Comparison of ENCODE assay signal across 1 cellular context in the genomic region with DNA sequence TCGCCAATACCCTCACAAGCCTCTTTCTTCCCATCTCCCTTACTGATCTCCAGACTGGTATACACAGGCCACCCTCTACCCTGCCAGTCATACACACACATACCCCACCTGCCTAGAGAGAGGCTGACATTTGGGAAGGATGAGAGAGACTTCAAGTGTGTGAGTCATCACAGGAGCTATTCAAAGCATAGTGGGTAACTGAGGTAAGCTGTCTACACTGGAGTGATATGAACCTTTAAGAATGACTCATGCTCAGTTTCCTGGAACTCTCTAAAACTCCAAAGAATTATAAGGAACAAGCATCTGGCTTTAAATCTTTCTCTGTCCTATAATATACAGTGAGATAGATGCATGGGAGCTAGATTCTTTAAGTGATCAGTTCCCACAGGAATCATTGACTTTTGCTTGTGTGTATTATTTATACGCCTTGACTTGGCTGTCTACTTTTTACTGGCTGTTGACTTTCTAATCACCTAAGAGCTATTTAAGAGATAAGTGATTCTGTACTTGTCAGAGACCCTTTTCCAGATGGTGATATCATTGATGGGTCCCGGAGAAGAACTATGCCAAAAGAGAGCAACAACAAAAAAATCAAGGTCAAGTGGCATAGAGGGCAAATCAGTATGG.
TF ChIP-seq lines count a peak whose summit lies in the region.

No MANE protein-coding gene starts in this region.

TF ChIP-seq in K562, 482 proteins besides CTCF, POLR2A, EP300 and RAD21 (continued from another document and continues in another):
- TF ChIP-seq, protein P1, sequence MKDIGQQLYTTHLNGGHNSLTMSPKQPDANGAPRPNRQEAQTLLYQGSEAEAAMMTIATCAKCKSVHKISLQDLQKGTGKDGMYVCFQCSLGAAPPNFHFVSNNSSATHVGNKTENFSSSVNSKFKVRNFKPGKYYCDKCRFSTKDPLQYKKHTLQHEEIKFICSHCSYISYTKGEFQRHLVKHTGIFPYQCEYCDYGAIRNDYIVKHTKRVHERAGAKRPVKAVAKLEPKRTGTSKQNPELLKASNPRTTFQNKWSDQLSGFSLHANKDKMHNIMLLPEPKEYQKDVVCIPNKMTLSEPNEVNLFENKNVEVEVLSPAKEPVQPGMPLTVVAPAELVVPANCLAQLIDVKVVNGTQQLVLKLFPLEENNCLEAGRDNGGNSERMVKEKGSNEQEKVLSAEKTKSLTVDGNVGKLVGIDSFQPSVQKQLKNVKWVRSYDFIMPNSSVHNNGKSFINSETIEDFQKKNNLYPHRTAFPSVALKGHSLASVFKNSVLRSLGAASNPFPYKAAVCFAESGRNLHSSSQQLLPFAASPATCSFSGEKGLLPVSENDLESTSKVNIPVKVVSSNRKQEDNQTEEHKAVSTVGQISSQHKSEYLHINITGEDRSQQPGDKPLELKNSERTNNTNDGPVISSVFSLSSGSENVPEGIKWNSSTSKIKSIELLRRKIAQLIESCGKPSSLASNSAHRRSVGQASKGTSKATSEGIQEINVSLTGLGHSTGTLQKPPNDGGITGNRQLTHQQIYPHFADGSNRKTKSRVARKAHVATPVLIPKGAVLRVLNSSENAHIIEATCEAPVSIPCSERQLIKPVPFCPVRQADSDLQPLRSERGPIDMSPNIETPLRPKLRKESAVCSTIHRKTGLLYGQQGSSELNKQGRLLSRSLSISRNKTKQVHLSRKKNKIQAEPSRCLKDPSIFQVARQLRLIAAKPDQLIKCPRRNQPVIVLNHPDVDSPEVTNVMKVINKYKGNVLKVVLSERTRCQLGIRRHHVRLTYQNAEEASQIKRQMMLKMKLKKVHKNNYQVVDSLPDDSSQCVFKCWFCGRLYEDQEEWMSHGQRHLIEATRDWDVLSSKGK (CRISPR knock-in tag; IDR thresholded peaks at IDR 0.05), result no peak
- TF ChIP-seq NCOR1 (IDR thresholded peaks at IDR 0.05) (peak; percentile 52), U2AF2 (optimal IDR thresholded peaks at IDR 0.05; ENCODE audit: low read depth, low read length) (no peak), ZBTB17 (CRISPR knock-in tag; IDR thresholded peaks at IDR 0.05) (no peak), KDM1A (IDR thresholded peaks at IDR 0.05) (peak; percentile 74 to 80), HDAC3 (IDR thresholded peaks at IDR 0.05; ENCODE audit: borderline replicate concordance, partially characterized antibody) (peak; percentile 53), PHF21A (IDR thresholded peaks at IDR 0.05; ENCODE audit: borderline replicate concordance, low read depth) (peak; percentile 55; the same call in 1 of the 2 replicates), ATF1 (CRISPR knock-in tag; IDR thresholded peaks at IDR 0.05) (no peak), ATF1 (tag; IDR thresholded peaks at IDR 0.05) (peak; percentile 34; the same call in 1 of the 2 replicates), ZNF212 (CRISPR knock-in tag; IDR thresholded peaks at IDR 0.05) (no peak), ESRRB (CRISPR knock-in tag; IDR thresholded peaks at IDR 0.05; ENCODE audit: borderline replicate concordance) (no peak), L3MBTL2 (IDR thresholded peaks at IDR 0.05) (no peak; the same call in 1 of the 2 replicates), XRCC5 (IDR thresholded peaks at IDR 0.05; ENCODE audit: low read depth, low read length) (no peak), MEIS2 (IDR thresholded peaks at IDR 0.05; ENCODE audit: partially characterized antibody) (peak; percentile 86), CHCHD3 (CRISPR knock-in tag; IDR thresholded peaks at IDR 0.05) (no peak), CC2D1A (IDR thresholded peaks at IDR 0.05) (0 out of 2 replicates have a peak, but pooled peaks have one; percentile 36), NEUROD1 (IDR thresholded peaks at IDR 0.05; ENCODE audit: borderline replicate concordance, low read depth, low read length, partially characterized antibody) (peak; percentile 35), MTA1 (IDR thresholded peaks at IDR 0.05; ENCODE audit: borderline replicate concordance) (0 out of 2 replicates have a peak, but pooled peaks have one; percentile 41), DIDO1 (tag; IDR thresholded peaks at IDR 0.05; ENCODE audit: low read depth) (no peak), ZNF174 (CRISPR knock-in tag; IDR thresholded peaks at IDR 0.05) (no peak), TSC22D4 (tag; IDR thresholded peaks at IDR 0.05) (no peak), ZSCAN32 (CRISPR knock-in tag; IDR thresholded peaks at IDR 0.05) (peak; percentile 85), HDAC1 (IDR thresholded peaks at IDR 0.05) (peak in 1 of 2 experiments; percentile 47; a peak in 1 of 4 replicates), NFRKB (IDR thresholded peaks at IDR 0.05; ENCODE audit: low read depth) (0 out of 2 replicates have a peak, but pooled peaks have one; percentile 47), GATAD2B (IDR thresholded peaks at IDR 0.05; ENCODE audit: borderline replicate concordance) (0 out of 2 replicates have a peak, but pooled peaks have one; percentile 37), MTA3 (IDR thresholded peaks at IDR 0.05; ENCODE audit: borderline replicate concordance) (peak; percentile 48; the same call in 1 of the 2 replicates), FOS (IDR thresholded peaks at IDR 0.05; ENCODE audit: extremely low read depth, insufficient read length) (peak; percentile 74), MED1 (CRISPR knock-in tag; IDR thresholded peaks at IDR 0.05; ENCODE audit: borderline replicate concordance) (no peak), LEF1 (IDR thresholded peaks at IDR 0.05) (0 out of 2 replicates have a peak, but pooled peaks have one; percentile 29), ZNF175 (CRISPR knock-in tag; IDR thresholded peaks at IDR 0.05; ENCODE audit: low read depth) (no peak), SMAD4 (CRISPR knock-in tag; conservative IDR thresholded peaks at IDR 0.05) (peak; percentile 83), TBL1XR1 (IDR thresholded peaks at IDR 0.05; ENCODE audit: low read length in 2 of 2) (peak in 1 of 2 experiments; percentile 66; a peak in 1 of 4 replicates), CBFA2T2 (conservative IDR thresholded peaks at IDR 0.05) (peak; percentile 53), C11orf30 (IDR thresholded peaks at IDR 0.05; ENCODE audit: low read depth) (0 out of 2 replicates have a peak, but pooled peaks have one; percentile 9), ZNF75A (CRISPR knock-in tag; IDR thresholded peaks at IDR 0.05) (no peak)
- TF ChIP-seq, protein P2, sequence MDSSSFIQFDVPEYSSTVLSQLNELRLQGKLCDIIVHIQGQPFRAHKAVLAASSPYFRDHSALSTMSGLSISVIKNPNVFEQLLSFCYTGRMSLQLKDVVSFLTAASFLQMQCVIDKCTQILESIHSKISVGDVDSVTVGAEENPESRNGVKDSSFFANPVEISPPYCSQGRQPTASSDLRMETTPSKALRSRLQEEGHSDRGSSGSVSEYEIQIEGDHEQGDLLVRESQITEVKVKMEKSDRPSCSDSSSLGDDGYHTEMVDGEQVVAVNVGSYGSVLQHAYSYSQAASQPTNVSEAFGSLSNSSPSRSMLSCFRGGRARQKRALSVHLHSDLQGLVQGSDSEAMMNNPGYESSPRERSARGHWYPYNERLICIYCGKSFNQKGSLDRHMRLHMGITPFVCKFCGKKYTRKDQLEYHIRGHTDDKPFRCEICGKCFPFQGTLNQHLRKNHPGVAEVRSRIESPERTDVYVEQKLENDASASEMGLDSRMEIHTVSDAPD (CRISPR knock-in tag; IDR thresholded peaks at IDR 0.05), result no peak
- TF ChIP-seq, protein P3, sequence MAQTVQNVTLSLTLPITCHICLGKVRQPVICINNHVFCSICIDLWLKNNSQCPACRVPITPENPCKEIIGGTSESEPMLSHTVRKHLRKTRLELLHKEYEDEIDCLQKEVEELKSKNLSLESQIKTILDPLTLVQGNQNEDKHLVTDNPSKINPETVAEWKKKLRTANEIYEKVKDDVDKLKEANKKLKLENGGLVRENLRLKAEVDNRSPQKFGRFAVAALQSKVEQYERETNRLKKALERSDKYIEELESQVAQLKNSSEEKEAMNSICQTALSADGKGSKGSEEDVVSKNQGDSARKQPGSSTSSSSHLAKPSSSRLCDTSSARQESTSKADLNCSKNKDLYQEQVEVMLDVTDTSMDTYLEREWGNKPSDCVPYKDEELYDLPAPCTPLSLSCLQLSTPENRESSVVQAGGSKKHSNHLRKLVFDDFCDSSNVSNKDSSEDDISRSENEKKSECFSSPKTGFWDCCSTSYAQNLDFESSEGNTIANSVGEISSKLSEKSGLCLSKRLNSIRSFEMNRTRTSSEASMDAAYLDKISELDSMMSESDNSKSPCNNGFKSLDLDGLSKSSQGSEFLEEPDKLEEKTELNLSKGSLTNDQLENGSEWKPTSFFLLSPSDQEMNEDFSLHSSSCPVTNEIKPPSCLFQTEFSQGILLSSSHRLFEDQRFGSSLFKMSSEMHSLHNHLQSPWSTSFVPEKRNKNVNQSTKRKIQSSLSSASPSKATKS (CRISPR knock-in tag; IDR thresholded peaks at IDR 0.05), result no peak
- TF ChIP-seq, protein P4, sequence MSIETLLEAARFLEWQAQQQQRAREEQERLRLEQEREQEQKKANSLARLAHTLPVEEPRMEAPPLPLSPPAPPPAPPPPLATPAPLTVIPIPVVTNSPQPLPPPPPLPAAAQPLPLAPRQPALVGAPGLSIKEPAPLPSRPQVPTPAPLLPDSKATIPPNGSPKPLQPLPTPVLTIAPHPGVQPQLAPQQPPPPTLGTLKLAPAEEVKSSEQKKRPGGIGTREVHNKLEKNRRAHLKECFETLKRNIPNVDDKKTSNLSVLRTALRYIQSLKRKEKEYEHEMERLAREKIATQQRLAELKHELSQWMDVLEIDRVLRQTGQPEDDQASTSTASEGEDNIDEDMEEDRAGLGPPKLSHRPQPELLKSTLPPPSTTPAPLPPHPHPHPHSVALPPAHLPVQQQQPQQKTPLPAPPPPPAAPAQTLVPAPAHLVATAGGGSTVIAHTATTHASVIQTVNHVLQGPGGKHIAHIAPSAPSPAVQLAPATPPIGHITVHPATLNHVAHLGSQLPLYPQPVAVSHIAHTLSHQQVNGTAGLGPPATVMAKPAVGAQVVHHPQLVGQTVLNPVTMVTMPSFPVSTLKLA (conservative IDR thresholded peaks at IDR 0.05), result peak in 1 of 2 experiments; percentile 36; a peak in 1 of 4 replicates
- TF ChIP-seq, protein P5, sequence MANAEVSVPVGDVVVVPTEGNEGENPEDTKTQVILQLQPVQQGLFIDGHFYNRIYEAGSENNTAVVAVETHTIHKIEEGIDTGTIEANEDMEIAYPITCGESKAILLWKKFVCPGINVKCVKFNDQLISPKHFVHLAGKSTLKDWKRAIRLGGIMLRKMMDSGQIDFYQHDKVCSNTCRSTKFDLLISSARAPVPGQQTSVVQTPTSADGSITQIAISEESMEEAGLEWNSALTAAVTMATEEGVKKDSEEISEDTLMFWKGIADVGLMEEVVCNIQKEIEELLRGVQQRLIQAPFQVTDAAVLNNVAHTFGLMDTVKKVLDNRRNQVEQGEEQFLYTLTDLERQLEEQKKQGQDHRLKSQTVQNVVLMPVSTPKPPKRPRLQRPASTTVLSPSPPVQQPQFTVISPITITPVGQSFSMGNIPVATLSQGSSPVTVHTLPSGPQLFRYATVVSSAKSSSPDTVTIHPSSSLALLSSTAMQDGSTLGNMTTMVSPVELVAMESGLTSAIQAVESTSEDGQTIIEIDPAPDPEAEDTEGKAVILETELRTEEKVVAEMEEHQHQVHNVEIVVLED (CRISPR knock-in tag; IDR thresholded peaks at IDR 0.05), result no peak
- TF ChIP-seq, protein P6, sequence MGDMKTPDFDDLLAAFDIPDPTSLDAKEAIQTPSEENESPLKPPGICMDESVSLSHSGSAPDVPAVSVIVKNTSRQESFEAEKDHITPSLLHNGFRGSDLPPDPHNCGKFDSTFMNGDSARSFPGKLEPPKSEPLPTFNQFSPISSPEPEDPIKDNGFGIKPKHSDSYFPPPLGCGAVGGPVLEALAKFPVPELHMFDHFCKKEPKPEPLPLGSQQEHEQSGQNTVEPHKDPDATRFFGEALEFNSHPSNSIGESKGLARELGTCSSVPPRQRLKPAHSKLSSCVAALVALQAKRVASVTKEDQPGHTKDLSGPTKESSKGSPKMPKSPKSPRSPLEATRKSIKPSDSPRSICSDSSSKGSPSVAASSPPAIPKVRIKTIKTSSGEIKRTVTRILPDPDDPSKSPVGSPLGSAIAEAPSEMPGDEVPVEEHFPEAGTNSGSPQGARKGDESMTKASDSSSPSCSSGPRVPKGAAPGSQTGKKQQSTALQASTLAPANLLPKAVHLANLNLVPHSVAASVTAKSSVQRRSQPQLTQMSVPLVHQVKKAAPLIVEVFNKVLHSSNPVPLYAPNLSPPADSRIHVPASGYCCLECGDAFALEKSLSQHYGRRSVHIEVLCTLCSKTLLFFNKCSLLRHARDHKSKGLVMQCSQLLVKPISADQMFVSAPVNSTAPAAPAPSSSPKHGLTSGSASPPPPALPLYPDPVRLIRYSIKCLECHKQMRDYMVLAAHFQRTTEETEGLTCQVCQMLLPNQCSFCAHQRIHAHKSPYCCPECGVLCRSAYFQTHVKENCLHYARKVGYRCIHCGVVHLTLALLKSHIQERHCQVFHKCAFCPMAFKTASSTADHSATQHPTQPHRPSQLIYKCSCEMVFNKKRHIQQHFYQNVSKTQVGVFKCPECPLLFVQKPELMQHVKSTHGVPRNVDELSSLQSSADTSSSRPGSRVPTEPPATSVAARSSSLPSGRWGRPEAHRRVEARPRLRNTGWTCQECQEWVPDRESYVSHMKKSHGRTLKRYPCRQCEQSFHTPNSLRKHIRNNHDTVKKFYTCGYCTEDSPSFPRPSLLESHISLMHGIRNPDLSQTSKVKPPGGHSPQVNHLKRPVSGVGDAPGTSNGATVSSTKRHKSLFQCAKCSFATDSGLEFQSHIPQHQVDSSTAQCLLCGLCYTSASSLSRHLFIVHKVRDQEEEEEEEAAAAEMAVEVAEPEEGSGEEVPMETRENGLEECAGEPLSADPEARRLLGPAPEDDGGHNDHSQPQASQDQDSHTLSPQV (IDR thresholded peaks at IDR 0.05), result peak; percentile 56; the same call in 1 of the 2 replicates
- TF ChIP-seq, protein P7, sequence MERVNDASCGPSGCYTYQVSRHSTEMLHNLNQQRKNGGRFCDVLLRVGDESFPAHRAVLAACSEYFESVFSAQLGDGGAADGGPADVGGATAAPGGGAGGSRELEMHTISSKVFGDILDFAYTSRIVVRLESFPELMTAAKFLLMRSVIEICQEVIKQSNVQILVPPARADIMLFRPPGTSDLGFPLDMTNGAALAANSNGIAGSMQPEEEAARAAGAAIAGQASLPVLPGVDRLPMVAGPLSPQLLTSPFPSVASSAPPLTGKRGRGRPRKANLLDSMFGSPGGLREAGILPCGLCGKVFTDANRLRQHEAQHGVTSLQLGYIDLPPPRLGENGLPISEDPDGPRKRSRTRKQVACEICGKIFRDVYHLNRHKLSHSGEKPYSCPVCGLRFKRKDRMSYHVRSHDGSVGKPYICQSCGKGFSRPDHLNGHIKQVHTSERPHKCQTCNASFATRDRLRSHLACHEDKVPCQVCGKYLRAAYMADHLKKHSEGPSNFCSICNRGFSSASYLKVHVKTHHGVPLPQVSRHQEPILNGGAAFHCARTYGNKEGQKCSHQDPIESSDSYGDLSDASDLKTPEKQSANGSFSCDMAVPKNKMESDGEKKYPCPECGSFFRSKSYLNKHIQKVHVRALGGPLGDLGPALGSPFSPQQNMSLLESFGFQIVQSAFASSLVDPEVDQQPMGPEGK (CRISPR knock-in tag; IDR thresholded peaks at IDR 0.05; ENCODE audit: borderline replicate concordance), result no peak
- TF ChIP-seq, protein P8, sequence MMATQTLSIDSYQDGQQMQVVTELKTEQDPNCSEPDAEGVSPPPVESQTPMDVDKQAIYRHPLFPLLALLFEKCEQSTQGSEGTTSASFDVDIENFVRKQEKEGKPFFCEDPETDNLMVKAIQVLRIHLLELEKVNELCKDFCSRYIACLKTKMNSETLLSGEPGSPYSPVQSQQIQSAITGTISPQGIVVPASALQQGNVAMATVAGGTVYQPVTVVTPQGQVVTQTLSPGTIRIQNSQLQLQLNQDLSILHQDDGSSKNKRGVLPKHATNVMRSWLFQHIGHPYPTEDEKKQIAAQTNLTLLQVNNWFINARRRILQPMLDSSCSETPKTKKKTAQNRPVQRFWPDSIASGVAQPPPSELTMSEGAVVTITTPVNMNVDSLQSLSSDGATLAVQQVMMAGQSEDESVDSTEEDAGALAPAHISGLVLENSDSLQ (IDR thresholded peaks at IDR 0.05), result peak; percentile 80
- TF ChIP-seq, protein P9, sequence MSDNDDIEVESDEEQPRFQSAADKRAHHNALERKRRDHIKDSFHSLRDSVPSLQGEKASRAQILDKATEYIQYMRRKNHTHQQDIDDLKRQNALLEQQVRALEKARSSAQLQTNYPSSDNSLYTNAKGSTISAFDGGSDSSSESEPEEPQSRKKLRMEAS (CRISPR knock-in tag; IDR thresholded peaks at IDR 0.05), result no peak
